ENCODE assay signal across 8 cellular contexts in the genomic region with DNA sequence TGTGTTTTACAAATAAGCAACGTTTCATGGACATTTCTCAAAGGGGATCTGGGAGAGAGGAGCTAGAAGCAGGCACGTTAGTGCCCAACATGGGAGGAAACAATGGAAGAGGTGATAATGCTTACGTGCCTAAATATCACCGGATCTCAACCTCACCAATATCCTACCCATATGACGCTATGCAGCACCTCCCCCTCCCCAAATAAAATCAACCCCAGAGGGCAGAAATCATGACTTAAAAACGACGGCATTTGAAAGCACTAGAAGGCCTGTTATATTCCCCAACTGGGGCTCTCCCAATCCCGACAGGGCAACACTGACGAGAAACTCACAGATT. TPM values are rescaled to one million over a fixed set of nuclear protein-coding genes. Genes with fewer than 3 reads are reported as not detected.
DNase-seq lines count a peak whose midpoint lies in the region; ATAC-seq and TF ChIP-seq lines count a peak whose summit lies in the region.

No MANE protein-coding gene starts in this region.

- H3K4me1 ChIP-seq in SJCRH30 (0 out of 2 replicates have a peak, but pooled peaks cover 2% of the 10 kb centered on the region), neutrophil (ENCODE audit: control insufficient read depth in 1 of 2, insufficient read depth in 1 of 2, low read depth in 1 of 2, low read length in 1 of 2) (peaks cover 15 to 23% of the 10 kb centered on the region in 2 experiments)

- H3K36me3 ChIP-seq in GM06990 (ENCODE audit: control insufficient read depth, insufficient read depth, low read length): peaks cover 3% of the 10 kb centered on the region; the same call in 1 of the 2 replicates
- H3K36me3 ChIP-seq in SJCRH30: peaks cover 16% of the 10 kb centered on the region
- H3K36me3 ChIP-seq in neutrophil: peaks cover 9% of the 10 kb centered on the region

- H3K4me3 ChIP-seq in GM06990 (replicated peaks; ENCODE audit: low read depth, low read length) (peak overlapping the region; percentile 93), SJCRH30 (peak overlapping the region; percentile 85), epithelial cell of proximal tubule (ENCODE audit: low read depth, low read length) (peak overlapping the region; percentile 70), neutrophil (ENCODE audit: low read depth in 1 of 2, low read length in 1 of 2) (peak overlapping the region; percentile 79 to 84)

- ATAC-seq in HG02588 (IDR thresholded peaks at IDR 0.05; ENCODE audit: unreplicated experiment) (peak; percentile 5), GM18873 (IDR thresholded peaks at IDR 0.05; ENCODE audit: low FRiP score, unreplicated experiment) (no peak)

- DNase-seq in GM06990 (ENCODE audit: extremely low read depth, insufficient read length): no peak
- DNase-seq in SJCRH30: no peak
- DNase-seq in epithelial cell of proximal tubule (ENCODE audit: low read depth): no peak
- no peak for DNase-seq in T1000 (lab: John Stamatoyannopoulos, UW)
- no peak for DNase-seq in stimulated activated naive CD4-positive, alpha-beta T cell treated with Interleukin-2 at 50 U/mL for 16 hours (lab: John Stamatoyannopoulos, UW)

- H3K27me3 ChIP-seq in GM06990 (replicated peaks; ENCODE audit: control insufficient read depth, insufficient read depth, low read length): no peaks in the 10 kb centered on the region
- no peaks in the 10 kb centered on the region for H3K27me3 ChIP-seq in SJCRH30
- H3K27me3 ChIP-seq in neutrophil: no peaks in the 10 kb centered on the region

- peak overlapping the region; percentile 83 for H3K27ac ChIP-seq in SJCRH30
- H3K27ac ChIP-seq in neutrophil: peak overlapping the region; percentile 72

- TF ChIP-seq CTCF in GM06990 (IDR thresholded peaks at IDR 0.05; ENCODE audit: insufficient read depth, low read length, poor library complexity, severe bottlenecking) (no peak), epithelial cell of proximal tubule (conservative IDR thresholded peaks at IDR 0.05; ENCODE audit: low read depth, low read length) (no peak), neutrophil (IDR thresholded peaks at IDR 0.05) (no peak)

- H3K9me3 ChIP-seq in SJCRH30 (replicated peaks): no peaks in the 10 kb centered on the region
- H3K9me3 ChIP-seq in neutrophil: no peaks in the 10 kb centered on the region

RNA-seq across cellular contexts. Expression of a gene that starts 0.4 kb away (rescaled TPM):
- total RNA-seq in SJCRH30 (2014; rRNA removed; shearing (Covaris generic)): 130 and 139 TPM in 2 replicates
- 73.1 and 91.7 TPM in 2 replicates for total RNA-seq in epithelial cell of proximal tubule
